Comparison of ENCODE assay signal across 12 cellular contexts in genomic region chr5:168683247-168683926, GRCh38.
DNase-seq lines count a peak whose midpoint lies in the region; ATAC-seq and FAIRE-seq lines count a peak whose summit lies in the region.
"Had no signal": no experiment of that assay in that cellular context is flagged by ENCODE, and none has a peak within 500 bp of the region (broad histone marks: within the 10 kb centered on the region; RNA-seq: fewer than 3 reads in every experiment).

No MANE protein-coding gene starts in this region.

- no peak for FAIRE-seq in HTR-8/SVneo (lab: Jason Lieb, UNC)

- H2BK15ac ChIP-seq in mesendoderm (replicated peaks; ENCODE audit: low read depth), result no peak overlapping the region

- no peak overlapping the region for H2BK5ac ChIP-seq in mesendoderm (ENCODE audit: low read length)

- H2AK5ac ChIP-seq in mesendoderm (ENCODE audit: low read length), result no peak overlapping the region

- no peak overlapping the region for H3K4me3 Mint-ChIP-seq in activated T-cell treated with anti-CD3 and anti-CD28 coated beads, Interleukin-2, amount 50 U/mL, for 4 hours
- H3K4me3 Mint-ChIP-seq: endodermal cell had no signal

- peaks cover 5% of the 10 kb centered on the region for H3K4me1 Mint-ChIP-seq in activated T-cell treated with anti-CD3 and anti-CD28 coated beads, Interleukin-2, amount 50 U/mL, for 4 hours (ENCODE audit: low read depth)

- no peak overlapping the region for H3K27ac ChIP-seq in mesendoderm (ENCODE audit: low read depth, low read length)

- no peaks in the 10 kb centered on the region for H3K27me3 ChIP-seq in mesendoderm (ENCODE audit: insufficient read depth, low read length, poor library complexity)

- no peaks in the 10 kb centered on the region for H3K36me3 Mint-ChIP-seq in activated T-cell treated with anti-CD3 and anti-CD28 coated beads, Interleukin-2, amount 50 U/mL, for 4 hours (ENCODE audit: insufficient read depth)

- H3K4me3 ChIP-seq in mesendoderm (ENCODE audit: low read length), result no peak overlapping the region
- H3K4me3 ChIP-seq: MG63 had no signal

- no peak overlapping the region for H3K4me2 ChIP-seq in mesendoderm (ENCODE audit: low read length)

- H4K5ac ChIP-seq in mesendoderm (ENCODE audit: low read length), result no peak overlapping the region

- no peaks in the 10 kb centered on the region for H3K79me1 ChIP-seq in mesendoderm (ENCODE audit: low read length)

- no peaks in the 10 kb centered on the region for H3K4me1 ChIP-seq in mesendoderm (ENCODE audit: control insufficient read depth, low read depth, low read length)

- H3K79me2 ChIP-seq in mesendoderm (ENCODE audit: control insufficient read depth, insufficient read depth, low read length), result no peaks in the 10 kb centered on the region

- peak overlapping the region; percentile 42 for H3K56ac ChIP-seq in mesendoderm (ENCODE audit: low read length)

- no peaks in the 10 kb centered on the region for H3K36me3 ChIP-seq in mesendoderm (ENCODE audit: control insufficient read depth, insufficient read depth, low read length)
- H3K36me3 ChIP-seq: MG63 had no signal

- peak in 4 of 6 experiments; percentile 20 to 46 (median 39) for DNase-seq in stimulated activated naive CD4-positive, alpha-beta T cell (lab: John Stamatoyannopoulos, UW)
- no peak for DNase-seq in stimulated activated naive CD4-positive, alpha-beta T cell treated with Interleukin-2 at 50 U/mL for 16 hours (lab: John Stamatoyannopoulos, UW)
- DNase-seq in activated T-cell treated with anti-CD3 and anti-CD28 coated beads, Interleukin-2, amount 50 U/mL, for 4 hours, result peak; percentile 36
- DNase-seq in mesendoderm (no peak), AG08395 (ENCODE audit: low spot score) (no peak), DMS 273 treated with DMSO at 0.1 percent for 48 hours (lab: John Stamatoyannopoulos, UW) (no peak), HTR-8/SVneo (ENCODE audit: insufficient read length, low spot score) (no peak)
- DNase-seq: endodermal cell, GOT3, MG63 had no signal

- H4K8ac ChIP-seq in mesendoderm (ENCODE audit: low read depth, low read length), result no peak overlapping the region

- H3K9me3 Mint-ChIP-seq in activated T-cell treated with anti-CD3 and anti-CD28 coated beads, Interleukin-2, amount 50 U/mL, for 4 hours, result no peaks in the 10 kb centered on the region
- H3K9me3 Mint-ChIP-seq: endodermal cell had no signal

- no peak overlapping the region for H3K18ac ChIP-seq in mesendoderm (ENCODE audit: low read length)

- H2BK120ac ChIP-seq in mesendoderm (ENCODE audit: low read depth, low read length), result no peak overlapping the region

- H3K27me3 Mint-ChIP-seq in activated T-cell treated with anti-CD3 and anti-CD28 coated beads, Interleukin-2, amount 50 U/mL, for 4 hours (ENCODE audit: low read depth), result no peaks in the 10 kb centered on the region

- H3K23ac ChIP-seq in mesendoderm (ENCODE audit: low read length), result no peak overlapping the region

- H3K4ac ChIP-seq in mesendoderm (ENCODE audit: low read depth, low read length), result no peak overlapping the region

- ATAC-seq in activated T-cell treated with anti-CD3 and anti-CD28 coated beads, Interleukin-2, amount 50 U/mL, for 4 hours, result peak; percentile 71 to 87
- ATAC-seq in GM19035 (IDR thresholded peaks at IDR 0.05; ENCODE audit: unreplicated experiment), result no peak
- ATAC-seq: SK-N-SH treated with all-trans-retinoic acid at 6 μM for 48 hours had no signal

- WGBS in mesendoderm (ENCODE audit: extremely low coverage, insufficient coverage, low lambda C conversion rate), result no CpG with 5 or more reads among the region's 15 CpGs

- no peak overlapping the region for H3K9ac ChIP-seq in mesendoderm (ENCODE audit: low read length)

Comparison
In these comparisons a context has a peak if more than half of its experiments do, and no peak if none do; other contexts are left out.
1. DNase-seq: peak in stimulated activated naive CD4-positive, alpha-beta T cell (4 of 6) and activated T-cell treated with anti-CD3 and anti-CD28 coated beads, Interleukin-2, amount 50 U/mL, for 4 hours (single experiment); none in stimulated activated naive CD4-positive, alpha-beta T cell treated with Interleukin-2 at 50 U/mL for 16 hours (single experiment), mesendoderm (single experiment), AG08395 (single experiment), DMS 273 treated with DMSO at 0.1 percent for 48 hours (single experiment) and HTR-8/SVneo (single experiment).